In genomic region chr4:69861756-69862155, GRCh38 we compare ENCODE assay signal across 11 cellular contexts. TPM values are rescaled to one million over a fixed set of nuclear protein-coding genes. Genes with fewer than 3 reads are reported as not detected.
"Had no signal": no experiment of that assay in that cellular context is flagged by ENCODE, and none has a peak within 500 bp of the region (broad histone marks: within the 10 kb centered on the region; RNA-seq: fewer than 3 reads in every experiment).

No MANE protein-coding gene starts in this region.

- ATAC-seq: GM23338, HCT116 had no signal

- H3K9me3 ChIP-seq: HAP-1 had no signal

- FAIRE-seq: H1, H54 had no signal

- DNase-seq: GM23248, GOT3, H7, H9, HCEC 1CT, HFFc6 had no signal

- H3K4me2 ChIP-seq: GM23338 had no signal

- H2AFZ ChIP-seq: GM23248, GM23338 had no signal

- H3K27ac ChIP-seq: GM23248 had no signal

- H3K36me3 ChIP-seq: HAP-1 had no signal

- H3K4me3 ChIP-seq: GM23248, GM23338, HAP-1 had no signal

- H3K9ac ChIP-seq: GM23248 had no signal

- H3K4me1 ChIP-seq: HAP-1 had no signal

RNA-seq across cellular contexts. Expression of gene SULT1E1, which starts 1.8 kb away (rescaled TPM):
- total RNA-seq: GM23248, GM23338, H1, H7, H9, HFFc6 had no signal
- polyA plus RNA-seq: GM23248, GM23338, H1 had no signal
